8 cellular contexts compared by ENCODE assay signal in the genomic region with DNA sequence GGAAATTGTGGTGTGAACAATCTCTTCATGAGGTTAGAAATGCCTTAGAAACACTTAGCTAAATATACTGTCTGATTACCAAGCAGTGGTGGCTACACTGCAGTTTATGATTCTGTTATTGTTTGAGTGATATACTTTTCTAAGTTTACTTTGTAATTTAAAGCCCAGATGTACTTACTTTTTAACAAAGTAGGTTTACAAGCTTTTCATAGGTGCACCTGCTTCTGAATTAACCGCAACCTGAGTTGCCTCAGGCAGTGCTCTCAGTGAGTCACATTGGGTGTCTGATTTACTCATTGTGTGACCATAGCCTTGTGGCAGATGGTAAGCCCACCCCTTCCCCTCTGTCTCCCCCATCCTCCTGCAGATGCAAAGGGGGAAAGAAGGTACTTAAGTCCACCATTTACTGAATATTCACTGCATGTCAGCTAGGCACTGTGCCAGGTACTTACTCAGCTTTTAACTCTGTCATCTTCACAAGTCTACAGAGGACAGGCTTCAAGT. TPM values are rescaled to one million over a fixed set of nuclear protein-coding genes. Genes with fewer than 3 reads are reported as not detected.
A peak's percentile ranks its signal among the peaks of the same experiment; 100 is the strongest.
DNase-seq lines count a peak whose midpoint lies in the region; ATAC-seq, FAIRE-seq and TF ChIP-seq lines count a peak whose summit lies in the region.

No MANE protein-coding gene starts in this region.

- peak; percentile 29 for FAIRE-seq in K562 (lab: Jason Lieb, UNC)

- intact Hi-C loops in K562 (cut with micrococcal nuclease) (no loop called here), gastrocnemius medialis (cut with DNase I; ENCODE audit: low total_unique reads) (no loop called here)

- no peak for TF ChIP-seq CTCF in K562 (IDR thresholded peaks at IDR 0.05 in 2 of 3, conservative IDR thresholded peaks at IDR 0.05 in 1 of 3; ENCODE audit: insufficient read depth in 2 of 3, low read depth in 1 of 3, low read length in 3 of 3)
- no peak for TF ChIP-seq CTCF in gastrocnemius medialis (IDR thresholded peaks at IDR 0.05 in 4 of 5, conservative IDR thresholded peaks at IDR 0.05 in 1 of 5)

- no peak overlapping the region for H3K4me2 ChIP-seq in K562 (ENCODE audit: insufficient read depth, low read length)

- no peak for TF ChIP-seq EP300 in K562 (IDR thresholded peaks at IDR 0.05; ENCODE audit: low read length)

- H3K27ac ChIP-seq in K562 (ENCODE audit: extremely low read depth, low read depth, low read length) (no peak overlapping the region), gastrocnemius medialis (peak overlapping the region; percentile 62 to 82 (median 70))

- no peaks in the 10 kb centered on the region; the same call in 2 of the 3 replicates for H3K79me2 ChIP-seq in K562 (ENCODE audit: control insufficient read depth, insufficient read depth, low read length)

- H3K4me1 ChIP-seq in K562 (replicated peaks in 1 of 2; ENCODE audit: control insufficient read depth in 2 of 2, insufficient read depth in 2 of 2, low read length in 2 of 2), result peaks cover 7 to 54% of the 10 kb centered on the region in 2 experiments; a peak in 4 of 5 replicates
- H3K4me1 ChIP-seq in gastrocnemius medialis, result peaks cover 54 to 65% of the 10 kb centered on the region in 2 donors

- TF ChIP-seq RAD21 in K562 (CRISPR knock-in tag; conservative IDR thresholded peaks at IDR 0.05 in 1 of 2, IDR thresholded peaks at IDR 0.05 in 1 of 2), result no peak

- peak; percentile 30 for DNase-seq in HCEC 1CT
- DNase-seq in NCI-H2107 treated with DMSO at 0.1 percent for 48 hours (lab: John Stamatoyannopoulos, UW; ENCODE audit: unreplicated experiment), result peak; percentile 100
- DNase-seq in K562 (ENCODE audit: extremely low read depth in 1 of 4, low spot score in 3 of 4), result peak in 1 of 4 experiments; percentile 47
- DNase-seq in gastrocnemius medialis, result no peak
- DNase-seq in stimulated activated CD4-positive, alpha-beta T cell treated with anti-CD3 and anti-CD28 coated beads, Interleukin-12 subunit alpha, Interleukin-12 subunit beta, amount 100 ng/mL, for 4 hours, result no peak

- H3K4me3 ChIP-seq in K562 (no peak overlapping the region), gastrocnemius medialis (no peak overlapping the region)

- 88% methylated on average over 1 of the region's 1 CpG for WGBS in K562 (ENCODE audit: insufficient coverage, low coverage, missing lambda C conversion rate)

- H4K20me1 ChIP-seq in K562 (replicated peaks; ENCODE audit: control insufficient read depth, insufficient read depth, low read length), result no peaks in the 10 kb centered on the region

- TF ChIP-seq POLR2A in K562 (conservative IDR thresholded peaks at IDR 0.05) (no peak), gastrocnemius medialis (IDR thresholded peaks at IDR 0.05) (no peak)

- H3K36me3 ChIP-seq in K562 (ENCODE audit: control insufficient read depth, insufficient read depth, low read length), result no peaks in the 10 kb centered on the region
- H3K36me3 ChIP-seq in gastrocnemius medialis, result no peaks in the 10 kb centered on the region

- H3K9me3 ChIP-seq in K562 (replicated peaks; ENCODE audit: control insufficient read depth, insufficient read depth, low read depth, low read length) (no peaks in the 10 kb centered on the region), gastrocnemius medialis (no peaks in the 10 kb centered on the region)

- in situ Hi-C loops in K562 (cut with MboI), result no loop called here
- in situ Hi-C loops in gastrocnemius medialis (cut with MboI; ENCODE audit: low sequenced_read_pairs in 4 of 4), result no loop called here

- ATAC-seq in K562, result no peak
- peak in 1 of 2 donors; percentile 39 for ATAC-seq in gastrocnemius medialis
- no peak for ATAC-seq in HG02970 (IDR thresholded peaks at IDR 0.05; ENCODE audit: low FRiP score, unreplicated experiment)
- no peak for ATAC-seq in HG03432 (IDR thresholded peaks at IDR 0.05; ENCODE audit: unreplicated experiment)
- no peak for ATAC-seq in HG03139 (IDR thresholded peaks at IDR 0.05; ENCODE audit: unreplicated experiment)

- H3K27me3 ChIP-seq in K562 (ENCODE audit: control insufficient read depth in 2 of 2, insufficient read depth in 2 of 2, low read length in 2 of 2), result no peaks in the 10 kb centered on the region
- H3K27me3 ChIP-seq in gastrocnemius medialis, result no peaks in the 10 kb centered on the region

- no peak overlapping the region for H3K9ac ChIP-seq in K562 (ENCODE audit: insufficient read depth in 1 of 2, low read depth in 2 of 2, low read length in 2 of 2)

- H2AFZ ChIP-seq in K562 (ENCODE audit: low read depth, low read length), result no peak overlapping the region

- CTCF ChIA-PET in K562 (lab: Yijun Ruan, JAX; ENCODE audit: low intra/inter-chr PET ratio), result interaction anchor here (0.8 kb wide), 1 partner anchor 81 kb away, joined by 3 read pairs; no protein-coding TSS in a partner anchor

- POLR2A ChIA-PET in K562 (lab: Yijun Ruan, JAX), result interaction anchor here (0.6 to 1.0 kb wide), 2 partner anchors 23 to 25 kb away, joined by 3 read pairs; no protein-coding TSS in a partner anchor

- BruUV-seq in K562 (replicated peaks; lab: Mats Ljungman, UMichigan), result no TSS peak

- no peaks in the 10 kb centered on the region for H3K9me1 ChIP-seq in K562 (ENCODE audit: control insufficient read depth, insufficient read depth, low read length)

TF ChIP-seq in K562, 482 proteins besides CTCF, POLR2A, EP300 and RAD21:
- TF ChIP-seq KDM2B (CRISPR knock-in tag; IDR thresholded peaks at IDR 0.05), result no peak
- peak; percentile 86 for TF ChIP-seq NFIC (IDR thresholded peaks at IDR 0.05)

RNA-seq across cellular contexts. Expression of a gene that starts 9.0 kb away (rescaled TPM):
- total RNA-seq in K562 (2011; cell fraction: chromatin; rRNA removed; ENCODE audit: low replicate concordance), result 10.7 and 25.4 TPM in 2 replicates
- 8.7 and 10.9 TPM in 2 replicates for total RNA-seq in K562 (2011; cell fraction: nucleolus; rRNA removed)
- total RNA-seq in K562 (2011; cell fraction: nucleoplasm; rRNA removed), result 20.8 and 31.9 TPM in 2 replicates
- total RNA-seq in K562 (2014; rRNA removed) (8.8 and 10.0 TPM in 2 replicates), K562 (2014; rRNA removed; fragmentation: Illumina TruSeq; extraction: Trizol) (6.4 and 7.8 TPM in 2 replicates), K562 (2015; rRNA removed; fragmentation: Illumina TruSeq; extraction: Trizol) (1.4 and 1.6 TPM in 2 replicates), K562 (2021) (5.0 and 7.7 TPM in 2 replicates), gastrocnemius medialis (10 to 100 TPM; 32.9 to 81.9 (median 44.7) TPM)
- polyA plus RNA-seq in K562 (2011; rRNA removed) (9.2 and 14.8 TPM in 2 replicates), K562 (2014; fragmentation: Illumina TruSeq; extraction: Trizol) (5.3 TPM in 2 replicates), K562 (2014; fragmentation: Nextera tagmentation; extraction: Ambion mirVana) (1 to 10 TPM in 1 of 2 experiments, under 1 TPM in 1; 0.94 to 1.0 TPM), K562 (2014; rRNA removed) (6.5 and 8.0 TPM in 2 replicates)
- polyA plus RNA-seq in K562 (2011; cell fraction: cytosol; rRNA removed), result 5.6 and 7.0 TPM in 2 replicates
- polyA plus RNA-seq in K562 (2011; cell fraction: nucleus; rRNA removed), result 23.8 and 26.1 TPM in 2 replicates
- 3.4 and 5.4 TPM in 2 replicates for polyA plus RNA-seq in K562 (2012)
- polyA minus RNA-seq in K562 (2011; rRNA and poly(A)+ RNA removed), result 9.0 and 14.6 TPM in 2 replicates
- polyA minus RNA-seq in K562 (2011; cell fraction: cytosol; rRNA and poly(A)+ RNA removed), result 1.7 and 6.6 TPM in 2 replicates
- 7.0 and 9.3 TPM in 2 replicates for polyA minus RNA-seq in K562 (2011; cell fraction: nucleus; rRNA and poly(A)+ RNA removed)

Comparison
In these comparisons a context has a peak if more than half of its experiments do, and no peak if none do; other contexts are left out.
1. DNase-seq: peak in HCEC 1CT (single experiment) and NCI-H2107 treated with DMSO at 0.1 percent for 48 hours (single experiment); none in gastrocnemius medialis (0 of 2) and stimulated activated CD4-positive, alpha-beta T cell treated with anti-CD3 and anti-CD28 coated beads, Interleukin-12 subunit alpha, Interleukin-12 subunit beta, amount 100 ng/mL, for 4 hours (single experiment).